Comparison of ENCODE assay signal across 12 cellular contexts in genomic region chr3:118809696-118810498, GRCh38.
DNase-seq lines count a peak whose midpoint lies in the region; ATAC-seq and TF ChIP-seq lines count a peak whose summit lies in the region.
"Had no signal": no experiment of that assay in that cellular context is flagged by ENCODE, and none has a peak within 500 bp of the region (broad histone marks: within the 10 kb centered on the region; RNA-seq: fewer than 3 reads in every experiment).

No MANE protein-coding gene starts in this region.

- no peaks in the 10 kb centered on the region for H3K9me3 Mint-ChIP-seq in activated CD4-positive, alpha-beta T cell treated with anti-CD3 and anti-CD28 coated beads for 36 hours (ENCODE audit: low read depth)

- no peaks in the 10 kb centered on the region for H3K4me1 ChIP-seq in HAP-1

- H3K27me3 ChIP-seq in HAP-1 (ENCODE audit: low read depth), result no peaks in the 10 kb centered on the region
- H3K27me3 ChIP-seq: MG63, ovary had no signal

- H3K27me3 Mint-ChIP-seq in activated CD4-positive, alpha-beta T cell treated with anti-CD3 and anti-CD28 coated beads for 36 hours, result peaks cover 11% of the 10 kb centered on the region
- peaks cover 24% of the 10 kb centered on the region for H3K27me3 Mint-ChIP-seq in T-helper 17 cell

- intact Hi-C loops in activated CD4-positive, alpha-beta T cell treated with anti-CD3 and anti-CD28 coated beads for 36 hours (cut with DNase I, micrococcal nuclease), result no loop called here

- no peaks in the 10 kb centered on the region for H3K36me3 ChIP-seq in HAP-1 (replicated peaks)
- H3K36me3 ChIP-seq: MG63, ovary had no signal

- H3K36me3 Mint-ChIP-seq in activated CD4-positive, alpha-beta T cell treated with anti-CD3 and anti-CD28 coated beads for 36 hours (ENCODE audit: low read depth), result no peaks in the 10 kb centered on the region
- H3K36me3 Mint-ChIP-seq in T-helper 17 cell (ENCODE audit: low read depth), result peaks cover 2% of the 10 kb centered on the region

- DNase-seq in activated CD4-positive, alpha-beta T cell treated with anti-CD3 and anti-CD28 coated beads for 36 hours, result peak; percentile 6
- DNase-seq in activated CD4-positive, alpha-beta T cell treated with anti-CD3 and anti-CD28 coated beads, Interleukin-2, amount 50 U/mL, for 4 hours, result no peak
- DNase-seq in GM20000 (ENCODE audit: low spot score), result peak; percentile 14
- DNase-seq in T-helper 17 cell, result no peak
- no peak for DNase-seq in NCI-H69 (lab: John Stamatoyannopoulos, UW)
- DNase-seq in GM10248 (ENCODE audit: extremely low spot score), result no peak
- no peak for DNase-seq in HAP-1 (ENCODE audit: low spot score in 2 of 2)
- DNase-seq: mesenchymal stem cell, MG63, NCI-H446, ovary had no signal

- POLR2A ChIA-PET in activated CD4-positive, alpha-beta T cell treated with anti-CD3 and anti-CD28 coated beads for 36 hours (lab: Charles Lee), result no interaction called here
- POLR2A ChIA-PET in GM10248 (lab: Yijun Ruan, JAX), result interaction anchor here (0.6 kb wide), 2 partner anchors 13 to 171 kb away, joined by 4 read pairs; no protein-coding TSS in a partner anchor

- H3K27ac Mint-ChIP-seq in activated CD4-positive, alpha-beta T cell treated with anti-CD3 and anti-CD28 coated beads for 36 hours, result no peak overlapping the region
- peak overlapping the region; percentile 11 for H3K27ac Mint-ChIP-seq in T-helper 17 cell

- in situ Hi-C loops in HAP-1 (cut with MboI; ENCODE audit: low sequenced_read_pairs), result loop anchor here (25.0 kb wide), 1 partner anchor 173 kb away; no protein-coding TSS in a partner anchor

- peak; percentile 80 for ATAC-seq in activated CD4-positive, alpha-beta T cell treated with anti-CD3 and anti-CD28 coated beads for 36 hours
- ATAC-seq in HG02970 (IDR thresholded peaks at IDR 0.05; ENCODE audit: low FRiP score, unreplicated experiment), result peak; percentile 55
- ATAC-seq in T-helper 17 cell, result peak; percentile 25

- H3K4me1 Mint-ChIP-seq in activated CD4-positive, alpha-beta T cell treated with anti-CD3 and anti-CD28 coated beads for 36 hours, result peaks cover 10% of the 10 kb centered on the region
- peaks cover 7% of the 10 kb centered on the region for H3K4me1 Mint-ChIP-seq in T-helper 17 cell

- H3K4me3 Mint-ChIP-seq in activated CD4-positive, alpha-beta T cell treated with anti-CD3 and anti-CD28 coated beads for 36 hours, result no peak overlapping the region
- H3K4me3 Mint-ChIP-seq in T-helper 17 cell, result peak overlapping the region; percentile 60

- no peak for TF ChIP-seq CTCF in GM20000 (IDR thresholded peaks at IDR 0.05; ENCODE audit: extremely low read depth, missing control alignments)
- TF ChIP-seq CTCF in GM10248 (IDR thresholded peaks at IDR 0.05; ENCODE audit: control extremely low read depth, extremely low read depth, low read depth, missing control alignments), result no peak

- H3K4me3 ChIP-seq in HAP-1, result no peak overlapping the region
- H3K4me3 ChIP-seq: MG63, ovary had no signal

- CTCF ChIA-PET in activated CD4-positive, alpha-beta T cell treated with anti-CD3 and anti-CD28 coated beads for 36 hours (lab: Charles Lee), result interaction anchor here (0.6 to 1.0 kb wide), 3 partner anchors 8 to 723 kb away, joined by 3 to 4 read pairs (median 3); no protein-coding TSS in a partner anchor
- CTCF ChIA-PET in GM10248 (lab: Yijun Ruan, JAX), result interaction anchor here (0.7 to 2.1 kb wide), 7 partner anchors 9 to 1324 kb away, joined by 3 to 6 read pairs (median 3); no protein-coding TSS in a partner anchor

- H3K9me3 ChIP-seq in T-helper 17 cell (ENCODE audit: control insufficient read depth, low read length, poor library complexity, severe bottlenecking) (no peaks in the 10 kb centered on the region), HAP-1 (no peaks in the 10 kb centered on the region)
- H3K9me3 ChIP-seq: MG63, ovary had no signal

Comparison
In these comparisons a context has a peak if more than half of its experiments do, and no peak if none do; other contexts are left out.
1. DNase-seq: peak in activated CD4-positive, alpha-beta T cell treated with anti-CD3 and anti-CD28 coated beads for 36 hours (single experiment) and GM20000 (single experiment); none in activated CD4-positive, alpha-beta T cell treated with anti-CD3 and anti-CD28 coated beads, Interleukin-2, amount 50 U/mL, for 4 hours (0 of 2), T-helper 17 cell (0 of 3), NCI-H69 (single experiment), GM10248 (single experiment) and HAP-1 (0 of 2).
2. ATAC-seq: peak in every context shown above with its lines; median percentile 80 in activated CD4-positive, alpha-beta T cell treated with anti-CD3 and anti-CD28 coated beads for 36 hours; 55 in HG02970; 25 in T-helper 17 cell.